ENCODE assay signal across 11 cellular contexts in genomic region chr5:55440188-55440646, GRCh38.
DNase-seq lines count a peak whose midpoint lies in the region; ATAC-seq, FAIRE-seq and TF ChIP-seq lines count a peak whose summit lies in the region.
"Had no signal": no experiment of that assay in that cellular context is flagged by ENCODE, and none has a peak within 500 bp of the region (broad histone marks: within the 10 kb centered on the region; RNA-seq: fewer than 3 reads in every experiment).

No MANE protein-coding gene starts in this region.

- peaks cover 0 to 6% of the 10 kb centered on the region in 2 donors for H3K36me3 ChIP-seq in vagina

- no peaks in the 10 kb centered on the region for H3K27me3 ChIP-seq in vagina

- H3K4me1 ChIP-seq in vagina, result peaks cover 56% of the 10 kb centered on the region

- TF ChIP-seq CTCF in vagina (IDR thresholded peaks at IDR 0.05), result no peak

- ATAC-seq in HG03354 (IDR thresholded peaks at IDR 0.05; ENCODE audit: poor library complexity, severe bottlenecking, unreplicated experiment), result no peak

- FAIRE-seq in RCC 7860 (lab: Jason Lieb, UNC), result no peak
- FAIRE-seq: colon had no signal

- intact Hi-C loops in vagina (cut with DNase I), result no loop called here

- peak overlapping the region; percentile 83 for H3K27ac ChIP-seq in vagina

- TF ChIP-seq POLR2A in vagina (IDR thresholded peaks at IDR 0.05), result no peak

- H3K4me3 ChIP-seq in vagina, result no peak overlapping the region
- H3K4me3 ChIP-seq: HAP-1 had no signal

- H3K9me3 ChIP-seq in vagina, result no peaks in the 10 kb centered on the region
- H3K9me3 ChIP-seq: HAP-1 had no signal

- peak; percentile 24 to 35 for DNase-seq in stimulated activated CD4-positive, alpha-beta T cell treated with anti-CD3 and anti-CD28 coated beads, Interleukin-2, amount 100 ng/mL, for 24 hours
- no peak for DNase-seq in stimulated activated CD4-positive, alpha-beta T cell treated with anti-CD3 and anti-CD28 coated beads, Interleukin-12 subunit alpha, Interleukin-12 subunit beta, amount 100 ng/mL, for 4 hours
- peak; percentile 57 for DNase-seq in astrocyte of the hippocampus (ENCODE audit: low read depth, low spot score)
- peak; percentile 64 for DNase-seq in medulla oblongata (ENCODE audit: extremely low spot score)
- no peak for DNase-seq in vagina (ENCODE audit: extremely low spot score in 2 of 2)
- DNase-seq in NCI-H748 treated with DMSO at 0.1 percent for 48 hours (lab: John Stamatoyannopoulos, UW), result no peak
- no peak for DNase-seq in RCC 7860 (ENCODE audit: low spot score)
- DNase-seq: NK-92 treated with Interleukin-12 subunit alpha and Interleukin-12 subunit beta, amount 100 ng/mL, for 24 hours had no signal

Comparison
In these comparisons a context has a peak if more than half of its experiments do, and no peak if none do; other contexts are left out.
1. DNase-seq: peak in stimulated activated CD4-positive, alpha-beta T cell treated with anti-CD3 and anti-CD28 coated beads, Interleukin-2, amount 100 ng/mL, for 24 hours (2 of 2), astrocyte of the hippocampus (single experiment) and medulla oblongata (single experiment); none in stimulated activated CD4-positive, alpha-beta T cell treated with anti-CD3 and anti-CD28 coated beads, Interleukin-12 subunit alpha, Interleukin-12 subunit beta, amount 100 ng/mL, for 4 hours (single experiment), vagina (0 of 2), NCI-H748 treated with DMSO at 0.1 percent for 48 hours (single experiment) and RCC 7860 (single experiment).